Comparison of ENCODE assay signal across 1 cellular context in genomic region chr11:47213985-47214564, GRCh38.
TF ChIP-seq lines count a peak whose summit lies in the region.

No MANE protein-coding gene starts in this region.

TF ChIP-seq in endothelial cell of umbilical vein, 7 proteins besides CTCF, POLR2A, EP300 and RAD21:
- TF ChIP-seq FOS (IDR thresholded peaks at IDR 0.05; ENCODE audit: borderline replicate concordance, insufficient read depth, low read length) (no peak), MYC (IDR thresholded peaks at IDR 0.05; ENCODE audit: low read depth, low read length) (no peak), POLR2AphosphoS5 (IDR thresholded peaks at IDR 0.05; ENCODE audit: insufficient read depth, low read depth, low read length) (no peak), MAX (IDR thresholded peaks at IDR 0.05; ENCODE audit: insufficient read depth, insufficient read length) (no peak), GATA2 (IDR thresholded peaks at IDR 0.05; ENCODE audit: insufficient read depth, insufficient read length, low read depth, low read length) (no peak)
